Comparison of ENCODE assay signal across 9 cellular contexts in the genomic region with DNA sequence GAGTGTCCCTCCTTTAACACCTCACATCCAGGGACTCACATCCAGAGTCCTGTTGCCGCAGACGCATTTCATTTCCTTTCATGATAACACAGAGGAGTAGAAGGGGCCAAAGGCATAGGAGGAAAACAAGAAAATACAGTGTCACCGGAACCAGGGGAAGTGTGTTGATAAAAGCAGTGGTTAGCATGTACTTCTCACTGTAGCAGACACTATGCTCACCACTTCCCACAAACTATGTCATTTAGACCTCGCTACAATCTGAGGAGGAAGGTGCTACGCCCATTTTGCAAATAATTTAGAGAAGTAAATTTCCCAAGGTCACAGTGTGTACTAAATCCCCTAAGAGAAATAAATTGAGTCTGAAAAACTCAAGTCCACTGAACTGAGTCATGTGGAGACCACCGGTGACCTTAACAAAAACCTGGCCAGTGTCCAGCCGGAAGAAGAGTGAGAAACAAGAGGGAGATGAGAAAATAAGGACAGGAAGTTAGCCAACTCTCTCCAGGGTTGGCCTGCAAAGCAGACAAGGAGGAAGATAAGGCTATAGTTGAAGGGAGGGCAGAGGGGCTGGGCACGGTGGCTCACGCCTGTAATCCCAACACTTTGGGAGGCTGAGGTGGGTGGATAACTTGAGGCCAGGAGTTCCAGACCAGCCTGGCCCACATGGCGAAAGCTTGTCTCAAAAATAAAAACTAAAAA. TPM values are rescaled to one million over a fixed set of nuclear protein-coding genes. Genes with fewer than 3 reads are reported as not detected.
DNase-seq lines count a peak whose midpoint lies in the region; ATAC-seq and TF ChIP-seq lines count a peak whose summit lies in the region.
"Had no signal": no experiment of that assay in that cellular context is flagged by ENCODE, and none has a peak within 500 bp of the region (broad histone marks: within the 10 kb centered on the region; RNA-seq: fewer than 3 reads in every experiment).

No MANE protein-coding gene starts in this region.

- peak overlapping the region; percentile 95 for H3K27ac ChIP-seq in neutrophil

- H3K4me1 Mint-ChIP-seq in activated naive CD4-positive, alpha-beta T cell treated with anti-CD3 and anti-CD28 coated beads for 36 hours (ENCODE audit: low read depth), result peaks cover 9% of the 10 kb centered on the region
- peaks cover 9% of the 10 kb centered on the region for H3K4me1 Mint-ChIP-seq in activated naive CD8-positive, alpha-beta T cell treated with anti-CD3 and anti-CD28 coated beads for 36 hours

- H3K36me3 ChIP-seq in neutrophil, result no peaks in the 10 kb centered on the region

- H3K27me3 Mint-ChIP-seq in activated naive CD4-positive, alpha-beta T cell treated with anti-CD3 and anti-CD28 coated beads for 36 hours (ENCODE audit: low read depth), result peaks cover 14% of the 10 kb centered on the region
- H3K27me3 Mint-ChIP-seq in activated naive CD8-positive, alpha-beta T cell treated with anti-CD3 and anti-CD28 coated beads for 36 hours, result peaks cover 8% of the 10 kb centered on the region

- no peaks in the 10 kb centered on the region for H3K9me3 Mint-ChIP-seq in activated naive CD4-positive, alpha-beta T cell treated with anti-CD3 and anti-CD28 coated beads for 36 hours
- H3K9me3 Mint-ChIP-seq in activated naive CD8-positive, alpha-beta T cell treated with anti-CD3 and anti-CD28 coated beads for 36 hours, result no peaks in the 10 kb centered on the region

- no peak overlapping the region for H3K27ac Mint-ChIP-seq in activated naive CD4-positive, alpha-beta T cell treated with anti-CD3 and anti-CD28 coated beads for 36 hours
- no peak overlapping the region for H3K27ac Mint-ChIP-seq in activated naive CD8-positive, alpha-beta T cell treated with anti-CD3 and anti-CD28 coated beads for 36 hours

- peak overlapping the region; percentile 48 to 51 for H3K4me3 ChIP-seq in neutrophil (ENCODE audit: low read depth in 1 of 2, low read length in 1 of 2)

- no peaks in the 10 kb centered on the region for H3K9me3 ChIP-seq in neutrophil

- intact Hi-C loops in activated naive CD4-positive, alpha-beta T cell treated with anti-CD3 and anti-CD28 coated beads for 36 hours (cut with micrococcal nuclease), result no loop called here

- H3K36me3 Mint-ChIP-seq in activated naive CD4-positive, alpha-beta T cell treated with anti-CD3 and anti-CD28 coated beads for 36 hours (ENCODE audit: low read depth), result no peaks in the 10 kb centered on the region
- H3K36me3 Mint-ChIP-seq in activated naive CD8-positive, alpha-beta T cell treated with anti-CD3 and anti-CD28 coated beads for 36 hours, result no peaks in the 10 kb centered on the region

- peaks cover 46 to 57% of the 10 kb centered on the region in 2 experiments for H3K4me1 ChIP-seq in neutrophil (ENCODE audit: control insufficient read depth in 1 of 2, insufficient read depth in 1 of 2, low read depth in 1 of 2, low read length in 1 of 2)

- peak; percentile 20 for DNase-seq in activated naive CD4-positive, alpha-beta T cell treated with anti-CD3 and anti-CD28 coated beads for 36 hours
- no peak for DNase-seq in activated naive CD4-positive, alpha-beta T cell treated with anti-CD3 and anti-CD28 coated beads, Interleukin-2, amount 50 U/mL, for 16 hours
- DNase-seq in activated naive CD8-positive, alpha-beta T cell treated with anti-CD3 and anti-CD28 coated beads for 36 hours, result no peak
- no peak for DNase-seq in stimulated activated CD4-positive, alpha-beta T cell treated with anti-CD3 and anti-CD28 coated beads, Interleukin-1b, Interleukin-23, amount 100 ng/mL, for 48 hours
- no peak for DNase-seq in NCI-H2081 treated with DMSO at 0.1 percent for 48 hours (lab: John Stamatoyannopoulos, UW)
- no peak for DNase-seq in cerebellar cortex (ENCODE audit: low spot score)

- ATAC-seq in HG03175 (IDR thresholded peaks at IDR 0.05; ENCODE audit: unreplicated experiment), result peak; percentile 80

- CTCF ChIA-PET in activated naive CD4-positive, alpha-beta T cell treated with anti-CD3 and anti-CD28 coated beads for 36 hours (lab: Charles Lee), result no interaction called here

- H3K4me3 Mint-ChIP-seq in activated naive CD4-positive, alpha-beta T cell treated with anti-CD3 and anti-CD28 coated beads for 36 hours, result no peak overlapping the region
- H3K4me3 Mint-ChIP-seq in activated naive CD8-positive, alpha-beta T cell treated with anti-CD3 and anti-CD28 coated beads for 36 hours, result peak overlapping the region; percentile 8

- TF ChIP-seq CTCF in neutrophil (IDR thresholded peaks at IDR 0.05), result peak; percentile 35

- H3K27me3 ChIP-seq in neutrophil, result no peaks in the 10 kb centered on the region

RNA-seq across cellular contexts. Expression of gene TMCC3, which starts 25.8 kb away (rescaled TPM):
- under 1 TPM in 1 of 2 experiments, not detected in 1; 0.05 TPM for total RNA-seq in activated naive CD4-positive, alpha-beta T cell treated with anti-CD3 and anti-CD28 coated beads for 36 hours
- total RNA-seq in activated naive CD8-positive, alpha-beta T cell treated with anti-CD3 and anti-CD28 coated beads for 36 hours, result under 1 TPM; 0.10 to 0.19 TPM
- total RNA-seq: T-helper 2 cell treated with Interferon-gamma antibody and Interleukin-4, amounts not matched to agents 100 ng/mL and 5 ng/mL, for 36 hours had no signal
